ENCODE assay signal across 6 cellular contexts in the genomic region with DNA sequence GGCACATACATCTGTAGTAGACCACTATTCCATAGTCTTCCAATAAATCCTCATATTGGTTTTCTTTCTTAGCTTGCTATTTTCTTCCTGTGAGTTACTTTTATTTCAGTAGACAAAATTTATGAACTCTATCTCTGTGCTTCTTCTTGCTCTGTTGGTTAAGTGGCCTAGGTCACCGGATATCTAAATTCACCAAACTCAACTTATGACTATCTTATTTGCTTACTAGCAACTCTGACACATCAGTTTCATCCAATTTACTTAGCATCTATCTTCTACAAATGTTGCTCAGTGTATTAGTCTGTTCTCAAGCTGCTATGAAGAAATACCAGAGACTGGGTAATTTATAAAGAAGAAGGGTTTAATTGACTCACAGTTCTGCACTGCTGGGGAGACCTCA.
"Had no signal": no experiment of that assay in that cellular context is flagged by ENCODE, and none has a peak within 500 bp of the region (broad histone marks: within the 10 kb centered on the region; RNA-seq: fewer than 3 reads in every experiment).

No MANE protein-coding gene starts in this region.

- ATAC-seq: GM23338, K562 had no signal

- DNase-seq: H9, HCEC 1CT, IMR-90, KG1 had no signal
